21 cellular contexts compared by ENCODE assay signal in genomic region chr5:116459306-116459705, GRCh38.
DNase-seq lines count a peak whose midpoint lies in the region; ATAC-seq, FAIRE-seq and TF ChIP-seq lines count a peak whose summit lies in the region.
"Had no signal": no experiment of that assay in that cellular context is flagged by ENCODE, and none has a peak within 500 bp of the region (broad histone marks: within the 10 kb centered on the region; RNA-seq: fewer than 3 reads in every experiment).

No MANE protein-coding gene starts in this region.

- FAIRE-seq in bronchial epithelial cell (lab: Jason Lieb, UNC), result no peak
- FAIRE-seq: A204.1, GM12891, GM19239 had no signal

- H3K4me3 Mint-ChIP-seq in nephron progenitor cell, result no peak overlapping the region
- H3K4me3 Mint-ChIP-seq in activated CD8-positive, alpha-beta T cell treated with anti-CD3 and anti-CD28 coated beads for 36 hours, result no peak overlapping the region
- H3K4me3 Mint-ChIP-seq: CD4-positive, CD25-positive, alpha-beta regulatory T cell; CD8-positive, alpha-beta memory T cell had no signal

- POLR2A ChIA-PET in activated CD8-positive, alpha-beta T cell treated with anti-CD3 and anti-CD28 coated beads for 36 hours (lab: Charles Lee), result no interaction called here

- H3K4me1 ChIP-seq in prostate gland (replicated peaks), result no peaks in the 10 kb centered on the region

- no peak for TF ChIP-seq POLR2A in prostate gland (IDR thresholded peaks at IDR 0.05)

- no peaks in the 10 kb centered on the region for H3K9me3 Mint-ChIP-seq in nephron progenitor cell
- no peaks in the 10 kb centered on the region for H3K9me3 Mint-ChIP-seq in activated CD8-positive, alpha-beta T cell treated with anti-CD3 and anti-CD28 coated beads for 36 hours

- no peaks in the 10 kb centered on the region for H3K9me3 ChIP-seq in prostate gland
- H3K9me3 ChIP-seq: BE2C had no signal

- peak overlapping the region; percentile 13 for H3K27ac Mint-ChIP-seq in nephron progenitor cell
- no peak overlapping the region for H3K27ac Mint-ChIP-seq in activated CD8-positive, alpha-beta T cell treated with anti-CD3 and anti-CD28 coated beads for 36 hours
- H3K27ac Mint-ChIP-seq: CD4-positive, CD25-positive, alpha-beta regulatory T cell; CD8-positive, alpha-beta memory T cell had no signal

- peak; percentile 45 for DNase-seq in HT1080 (ENCODE audit: low read depth)
- peak; percentile 5 for DNase-seq in bronchial epithelial cell (ENCODE audit: low read depth)
- no peak for DNase-seq in nephron progenitor cell
- no peak for DNase-seq in activated CD8-positive, alpha-beta T cell treated with anti-CD3 and anti-CD28 coated beads for 36 hours
- DNase-seq in prostate gland (ENCODE audit: low spot score), result no peak
- DNase-seq in NCI-H345 treated with DMSO at 0.1 percent for 48 hours (lab: John Stamatoyannopoulos, UW; ENCODE audit: unreplicated experiment), result no peak
- no peak for DNase-seq in omental fat pad (ENCODE audit: low spot score)
- DNase-seq: ACHN; BE2C; C1 segment of cervical spinal cord; CD4-positive, CD25-positive, alpha-beta regulatory T cell; CD8-positive, alpha-beta memory T cell; COR-L47; DMS 273 treated with DMSO at 0.1 percent for 48 hours; DMS53; DND-41; GOT3; H7 had no signal

- no peaks in the 10 kb centered on the region for H3K27me3 Mint-ChIP-seq in nephron progenitor cell (ENCODE audit: low read depth, poor library complexity)
- H3K27me3 Mint-ChIP-seq in activated CD8-positive, alpha-beta T cell treated with anti-CD3 and anti-CD28 coated beads for 36 hours, result no peaks in the 10 kb centered on the region
- H3K27me3 Mint-ChIP-seq: CD8-positive, alpha-beta memory T cell had no signal

- no peak overlapping the region for H3K4me3 ChIP-seq in bronchial epithelial cell (ENCODE audit: low read depth, low read length)
- H3K4me3 ChIP-seq in prostate gland, result no peak overlapping the region

- peaks cover 16% of the 10 kb centered on the region for H3K4me1 Mint-ChIP-seq in nephron progenitor cell
- H3K4me1 Mint-ChIP-seq in activated CD8-positive, alpha-beta T cell treated with anti-CD3 and anti-CD28 coated beads for 36 hours (ENCODE audit: low read depth), result peaks cover 4% of the 10 kb centered on the region

- WGBS in prostate gland, result 32% methylated on average over 2 of the region's 2 CpGs

- H3K27ac ChIP-seq in prostate gland, result no peak overlapping the region

- TF ChIP-seq CTCF in bronchial epithelial cell (IDR thresholded peaks at IDR 0.05; ENCODE audit: insufficient read depth, low read length, severe bottlenecking) (no peak), nephron progenitor cell (IDR thresholded peaks at IDR 0.05) (no peak), prostate gland (IDR thresholded peaks at IDR 0.05) (no peak), omental fat pad (IDR thresholded peaks at IDR 0.05) (no peak)
- TF ChIP-seq CTCF in activated CD8-positive, alpha-beta T cell treated with anti-CD3 and anti-CD28 coated beads for 36 hours (IDR thresholded peaks at IDR 0.05), result no peak

- peaks cover 29% of the 10 kb centered on the region for H3K36me3 Mint-ChIP-seq in nephron progenitor cell (ENCODE audit: low read depth)
- H3K36me3 Mint-ChIP-seq in activated CD8-positive, alpha-beta T cell treated with anti-CD3 and anti-CD28 coated beads for 36 hours (ENCODE audit: low read depth), result peaks cover 3% of the 10 kb centered on the region

- intact Hi-C loops in activated CD8-positive, alpha-beta T cell treated with anti-CD3 and anti-CD28 coated beads for 36 hours (cut with micrococcal nuclease), result no loop called here
- intact Hi-C loops in prostate gland (cut with DNase I), result no loop called here

- H3K36me3 ChIP-seq in bronchial epithelial cell (ENCODE audit: control insufficient read depth, insufficient read depth, low read length), result no peaks in the 10 kb centered on the region
- H3K36me3 ChIP-seq in prostate gland, result no peaks in the 10 kb centered on the region
- H3K36me3 ChIP-seq: BE2C had no signal

- H3K27me3 ChIP-seq in bronchial epithelial cell (ENCODE audit: control insufficient read depth, insufficient read depth, low read length) (no peaks in the 10 kb centered on the region), prostate gland (replicated peaks; ENCODE audit: insufficient read depth) (no peaks in the 10 kb centered on the region)
- H3K27me3 ChIP-seq: BE2C had no signal

- no peak for ATAC-seq in activated CD8-positive, alpha-beta T cell treated with anti-CD3 and anti-CD28 coated beads for 36 hours
- ATAC-seq in omental fat pad (ENCODE audit: low FRiP score), result no peak

- CTCF ChIA-PET in activated CD8-positive, alpha-beta T cell treated with anti-CD3 and anti-CD28 coated beads for 36 hours (lab: Charles Lee), result no interaction called here

Comparison
In these comparisons a context has a peak if more than half of its experiments do, and no peak if none do; other contexts are left out.
1. DNase-seq: peak in HT1080 (single experiment) and bronchial epithelial cell (single experiment); none in nephron progenitor cell (single experiment), activated CD8-positive, alpha-beta T cell treated with anti-CD3 and anti-CD28 coated beads for 36 hours (single experiment), prostate gland (single experiment), NCI-H345 treated with DMSO at 0.1 percent for 48 hours (single experiment) and omental fat pad (single experiment).